In the genomic region with DNA sequence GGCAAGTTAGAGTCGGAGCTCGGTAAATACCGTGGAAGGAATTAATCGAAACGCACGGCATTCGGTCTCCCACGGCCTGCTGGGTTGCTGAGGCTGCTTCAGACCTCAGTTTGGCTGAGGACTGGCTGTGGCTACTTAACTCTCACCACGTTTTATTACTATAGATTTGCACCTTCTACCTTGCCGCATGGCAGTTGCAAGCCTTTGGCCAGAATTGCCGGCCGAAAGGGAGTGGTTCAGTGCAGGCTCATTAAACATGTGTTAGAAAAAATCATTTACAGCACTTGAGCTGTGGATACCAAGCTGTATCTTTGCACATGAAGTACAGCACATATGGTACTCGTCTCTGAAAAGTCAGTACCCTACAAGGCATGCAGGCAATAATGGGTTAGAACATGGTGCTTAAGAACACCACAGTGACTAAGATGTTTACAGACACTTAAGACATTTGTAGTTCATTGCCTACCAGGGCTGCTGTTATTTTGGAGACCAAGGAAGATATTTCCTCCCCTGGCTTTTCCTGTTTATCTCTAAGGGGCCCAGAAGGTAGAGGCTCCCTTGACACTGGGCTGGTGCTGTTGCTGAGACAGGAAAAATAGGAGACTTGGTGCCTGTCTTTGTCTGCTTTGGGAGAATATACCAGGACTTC, we compare ENCODE assay signal across 10 cellular contexts.
DNase-seq lines count a peak whose midpoint lies in the region; ATAC-seq and TF ChIP-seq lines count a peak whose summit lies in the region.
"Had no signal": no experiment of that assay in that cellular context is flagged by ENCODE, and none has a peak within 500 bp of the region (broad histone marks: within the 10 kb centered on the region; RNA-seq: fewer than 3 reads in every experiment).

No MANE protein-coding gene starts in this region.

- no peaks in the 10 kb centered on the region; the same call in 1 of the 2 replicates for H3F3A ChIP-seq in OCI-LY1 (ENCODE audit: insufficient read depth, low read length)

- H3K4ac ChIP-seq in mesendoderm (ENCODE audit: low read depth, low read length) = no peak overlapping the region

- H3K79me2 ChIP-seq in OCI-LY1 (ENCODE audit: insufficient read depth, low read length) = no peaks in the 10 kb centered on the region; the same call in 1 of the 2 replicates
- peaks cover 20% of the 10 kb centered on the region for H3K79me2 ChIP-seq in mesendoderm (ENCODE audit: control insufficient read depth, insufficient read depth, low read length)

- TF ChIP-seq CTCF in OCI-LY1 (IDR thresholded peaks at IDR 0.05; ENCODE audit: low read length) (no peak), fibroblast of villous mesenchyme (IDR thresholded peaks at IDR 0.05; ENCODE audit: insufficient read depth, low read depth, low read length) (no peak), prostate gland (IDR thresholded peaks at IDR 0.05) (no peak), coronary artery (IDR thresholded peaks at IDR 0.05) (no peak)

- H3K4me2 ChIP-seq in OCI-LY1 (ENCODE audit: low read length) = peak overlapping the region; percentile 68
- no peak overlapping the region for H3K4me2 ChIP-seq in mesendoderm (ENCODE audit: low read length)

- H3K27me3 ChIP-seq in OCI-LY1 (ENCODE audit: insufficient read depth, low read length) (no peaks in the 10 kb centered on the region), prostate gland (replicated peaks; ENCODE audit: insufficient read depth) (no peaks in the 10 kb centered on the region), mesendoderm (ENCODE audit: insufficient read depth, low read length, poor library complexity) (no peaks in the 10 kb centered on the region)

- no peaks in the 10 kb centered on the region for H4K20me1 ChIP-seq in OCI-LY1 (ENCODE audit: insufficient read depth, low read length)

- H3K9ac ChIP-seq in OCI-LY1 (ENCODE audit: low read length) = peak overlapping the region; percentile 71
- no peak overlapping the region for H3K9ac ChIP-seq in mesendoderm (ENCODE audit: low read length)

- peaks cover 99% of the 10 kb centered on the region for H3K4me1 ChIP-seq in OCI-LY1 (ENCODE audit: insufficient read depth, low read length, severe bottlenecking)
- H3K4me1 ChIP-seq in prostate gland (replicated peaks) = peaks cover 13% of the 10 kb centered on the region
- H3K4me1 ChIP-seq in mesendoderm (ENCODE audit: control insufficient read depth, low read depth, low read length) = peaks cover 4% of the 10 kb centered on the region

- peaks cover 26% of the 10 kb centered on the region for H3K79me1 ChIP-seq in mesendoderm (ENCODE audit: low read length)

- TF ChIP-seq POLR2A in prostate gland (IDR thresholded peaks at IDR 0.05) = no peak

- no peak overlapping the region for H4K8ac ChIP-seq in mesendoderm (ENCODE audit: low read depth, low read length)

- H2AFZ ChIP-seq in OCI-LY1 (ENCODE audit: low read length) = no peak overlapping the region

- no peak overlapping the region for H3K56ac ChIP-seq in mesendoderm (ENCODE audit: low read length)

- no peak overlapping the region for H2BK120ac ChIP-seq in mesendoderm (ENCODE audit: low read depth, low read length)

- peak overlapping the region; percentile 98 for H3K27ac ChIP-seq in OCI-LY1 (ENCODE audit: low read depth, low read length, poor library complexity, severe bottlenecking)
- H3K27ac ChIP-seq in prostate gland = peak overlapping the region; percentile 82 to 87
- no peak overlapping the region for H3K27ac ChIP-seq in mesendoderm (ENCODE audit: low read depth, low read length)
- peak overlapping the region in 1 of 2 donors; percentile 15 for H3K27ac ChIP-seq in coronary artery
- H3K27ac ChIP-seq: HL-60 had no signal

- no peak overlapping the region for H3K18ac ChIP-seq in mesendoderm (ENCODE audit: low read length)

- H3K36me3 ChIP-seq in OCI-LY1 (ENCODE audit: insufficient read depth, low read length) (peaks cover 60% of the 10 kb centered on the region), prostate gland (peaks cover 0 to 15% of the 10 kb centered on the region in 2 donors), mesendoderm (ENCODE audit: control insufficient read depth, insufficient read depth, low read length) (no peaks in the 10 kb centered on the region)

- H2BK5ac ChIP-seq in mesendoderm (ENCODE audit: low read length) = no peak overlapping the region

- H2AK5ac ChIP-seq in mesendoderm (ENCODE audit: low read length) = no peak overlapping the region

- intact Hi-C loops in prostate gland (cut with DNase I) = loop anchor here (5.0 to 10.0 kb wide), 3 partner anchors 55 to 183 kb away; no protein-coding TSS in a partner anchor

- H2BK15ac ChIP-seq in mesendoderm (replicated peaks; ENCODE audit: low read depth) = no peak overlapping the region

- H3K9me2 ChIP-seq in OCI-LY1 (ENCODE audit: low read depth, low read length) = no peaks in the 10 kb centered on the region

- DNase-seq in AG08396 (ENCODE audit: low spot score) = peak; percentile 24
- peak; percentile 95 for DNase-seq in fibroblast of villous mesenchyme (ENCODE audit: low read depth)
- no peak for DNase-seq in prostate gland (ENCODE audit: low spot score)
- no peak for DNase-seq in mesendoderm
- DNase-seq in coronary artery (ENCODE audit: low spot score) = no peak
- DNase-seq: AML-193 had no signal

- H3K4me3 ChIP-seq in OCI-LY1 (ENCODE audit: low read depth, low read length, poor library complexity, severe bottlenecking) (peak overlapping the region; percentile 9), fibroblast of villous mesenchyme (ENCODE audit: low read depth, low read length) (no peak overlapping the region), prostate gland (no peak overlapping the region), mesendoderm (ENCODE audit: low read length) (no peak overlapping the region), coronary artery (no peak overlapping the region)

- H3K23ac ChIP-seq in mesendoderm (ENCODE audit: low read length) = no peak overlapping the region

- ATAC-seq in HG03460 (IDR thresholded peaks at IDR 0.05; ENCODE audit: unreplicated experiment) = no peak
- no peak for ATAC-seq in GM21717 (IDR thresholded peaks at IDR 0.05; ENCODE audit: unreplicated experiment)

- H4K5ac ChIP-seq in mesendoderm (ENCODE audit: low read length) = no peak overlapping the region

- 67% methylated on average over 13 of the region's 13 CpGs for WGBS in prostate gland
- WGBS in mesendoderm (ENCODE audit: extremely low coverage, insufficient coverage, low lambda C conversion rate) = no CpG with 5 or more reads among the region's 13 CpGs

- H3K9me3 ChIP-seq in OCI-LY1 (ENCODE audit: low read length) (no peaks in the 10 kb centered on the region), prostate gland (no peaks in the 10 kb centered on the region)

Comparison
In these comparisons a context has a peak if more than half of its experiments do, and no peak if none do; other contexts are left out.
1. DNase-seq: peak in AG08396 (single experiment) and fibroblast of villous mesenchyme (single experiment); none in prostate gland (single experiment), mesendoderm (single experiment) and coronary artery (single experiment).